In genomic region chr4:85994576-85994975, GRCh38 we compare ENCODE assay signal across 27 cellular contexts.
"Had no signal": no experiment of that assay in that cellular context is flagged by ENCODE, and none has a peak within 500 bp of the region (broad histone marks: within the 10 kb centered on the region; RNA-seq: fewer than 3 reads in every experiment).

No MANE protein-coding gene starts in this region.

- ATAC-seq: activated CD4-positive, alpha-beta T cell treated with anti-CD3 and anti-CD28 coated beads for 36 hours; activated CD8-positive, alpha-beta memory T cell treated with anti-CD3 and anti-CD28 coated beads, Interleukin-2, amount 10 ng/mL, durations not matched to agents 7 days and 5 days; activated CD8-positive, alpha-beta T cell treated with anti-CD3 and anti-CD28 coated beads, Interleukin-2, amount 10 ng/mL, durations not matched to agents 7 days and 5 days; left colon; right lobe of liver had no signal

- DNase-seq: activated CD4-positive, alpha-beta T cell treated with anti-CD3 and anti-CD28 coated beads for 36 hours; activated CD4-positive, CD25-positive, alpha-beta regulatory T cell; activated CD8-positive, alpha-beta memory T cell treated with anti-CD3 and anti-CD28 coated beads, Interleukin-2, amount 10 ng/mL, durations not matched to agents 7 days and 5 days; activated CD8-positive, alpha-beta T cell treated with anti-CD3 and anti-CD28 coated beads, Interleukin-2, amount 10 ng/mL, durations not matched to agents 7 days and 5 days; activated naive CD4-positive, alpha-beta T cell; activated T-cell treated with anti-CD3 and anti-CD28 coated beads, Interleukin-2, amount 50 U/mL, for 48 hours; anterior cingulate cortex; effector CD4-positive, alpha-beta T cell; esophagus squamous epithelium; head of caudate nucleus; hypothalamus; immature natural killer cell; kidney; left colon; mammary epithelial cell; naive B cell; nephron progenitor cell; right lobe of liver; stimulated activated CD4-positive, alpha-beta T cell treated with anti-CD3 and anti-CD28 coated beads, Interleukin-12 subunit alpha, Interleukin-12 subunit beta, amount 100 ng/mL, for 4 hours; stimulated activated CD4-positive, alpha-beta T cell treated with anti-CD3 and anti-CD28 coated beads, Interleukin-4, amount 100 ng/mL, for 1 hour; T-helper 2 cell; upper lobe of left lung had no signal

- H3K27ac ChIP-seq: epithelial cell of prostate, esophagus squamous epithelium, neutrophil, right lobe of liver, skin epidermis, thoracic aorta, upper lobe of left lung, vagina had no signal

- H3K4me1 ChIP-seq: esophagus squamous epithelium, right lobe of liver, upper lobe of left lung, vagina had no signal

- H3K27me3 ChIP-seq: esophagus squamous epithelium, neutrophil, right lobe of liver, upper lobe of left lung, vagina had no signal
